In the genomic region with DNA sequence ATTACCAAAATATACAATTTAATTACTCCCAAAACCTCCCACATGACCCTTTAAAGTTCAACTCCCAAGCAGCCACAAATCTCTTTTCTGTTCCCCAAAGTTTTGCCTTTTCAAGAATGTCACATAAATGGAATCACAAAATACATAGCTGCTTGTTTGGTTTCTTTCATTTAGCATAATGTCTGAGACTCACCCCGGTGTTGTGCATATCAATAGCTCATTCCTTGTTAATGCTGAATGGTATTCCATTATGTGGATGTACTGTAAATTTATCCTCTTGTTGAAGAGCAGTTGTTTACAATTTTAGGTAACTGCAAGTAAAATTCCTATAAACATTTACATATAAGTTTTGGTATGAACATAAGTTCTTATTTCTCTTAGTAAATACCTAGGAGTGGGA, we compare ENCODE assay signal across 17 cellular contexts.
A peak's percentile ranks its signal among the peaks of the same experiment; 100 is the strongest.
DNase-seq lines count a peak whose midpoint lies in the region; ATAC-seq, FAIRE-seq and TF ChIP-seq lines count a peak whose summit lies in the region.
"Had no signal": no experiment of that assay in that cellular context is flagged by ENCODE, and none has a peak within 500 bp of the region (broad histone marks: within the 10 kb centered on the region; RNA-seq: fewer than 3 reads in every experiment).

No MANE protein-coding gene starts in this region.

- FAIRE-seq in H54 (lab: Jason Lieb, UNC), result peak; percentile 45
- FAIRE-seq: A549, GM12892, H1 had no signal

- H3K27me3 ChIP-seq in HUES48 (ENCODE audit: control insufficient read depth, insufficient read depth, low read length), result no peaks in the 10 kb centered on the region

- H3K9ac ChIP-seq in HUES48 (ENCODE audit: low read depth, low read length), result no peak overlapping the region

- H3K9me3 ChIP-seq in HUES48 (ENCODE audit: control insufficient read depth, insufficient read depth, low read length), result no peaks in the 10 kb centered on the region
- H3K9me3 ChIP-seq: A549 had no signal

- H3K4me3 ChIP-seq in HUES48 (ENCODE audit: low read depth, low read length), result no peak overlapping the region
- H3K4me3 ChIP-seq: A549 had no signal

- no peak for TF ChIP-seq POLR2A in H54 (IDR thresholded peaks at IDR 0.05; ENCODE audit: low read depth, low read length)

- H3K4me1 ChIP-seq in HUES48 (ENCODE audit: control insufficient read depth, insufficient read depth, low read length), result peaks cover 17% of the 10 kb centered on the region

- no peak for DNase-seq in H54 (ENCODE audit: insufficient read length, low spot score)
- DNase-seq in effector memory CD8-positive, alpha-beta T cell, result no peak
- DNase-seq in activated CD4-positive, alpha-beta T cell treated with anti-CD3 and anti-CD28 coated beads, Interleukin-2, amount 50 U/mL, for 4 hours, result no peak
- DNase-seq: CD8-positive, alpha-beta T cell; COR-L47; DND-41; GDM1; KG1 had no signal

- ATAC-seq in effector memory CD8-positive, alpha-beta T cell (replicated peaks), result no peak
- ATAC-seq in GM21576 (IDR thresholded peaks at IDR 0.05; ENCODE audit: unreplicated experiment) (no peak), GM19397 (IDR thresholded peaks at IDR 0.05; ENCODE audit: unreplicated experiment) (no peak)
- ATAC-seq: A549; CD8-positive, alpha-beta T cell had no signal

- H3K27ac ChIP-seq in HUES48 (ENCODE audit: low read depth, low read length), result peak overlapping the region; percentile 25
- H3K27ac ChIP-seq: A549, HL-60 had no signal

- H3K36me3 ChIP-seq in HUES48 (ENCODE audit: control insufficient read depth, insufficient read depth, low read length), result peaks cover 26% of the 10 kb centered on the region

- H3K9me3 Mint-ChIP-seq in effector memory CD8-positive, alpha-beta T cell, result no peaks in the 10 kb centered on the region
- H3K9me3 Mint-ChIP-seq: CD14-positive monocyte; CD8-positive, alpha-beta T cell; IgD-negative memory B cell had no signal

- peaks cover 16% of the 10 kb centered on the region for H3K36me3 Mint-ChIP-seq in effector memory CD8-positive, alpha-beta T cell (ENCODE audit: insufficient read depth)
- H3K36me3 Mint-ChIP-seq: IgD-negative memory B cell had no signal

- peak overlapping the region; percentile 49 to 62 for H3K27ac Mint-ChIP-seq in effector memory CD8-positive, alpha-beta T cell
- H3K27ac Mint-ChIP-seq: CD8-positive, alpha-beta T cell; IgD-negative memory B cell had no signal

- H3K27me3 Mint-ChIP-seq in effector memory CD8-positive, alpha-beta T cell, result no peaks in the 10 kb centered on the region
- H3K27me3 Mint-ChIP-seq: IgD-negative memory B cell had no signal

- H3K4me1 Mint-ChIP-seq in effector memory CD8-positive, alpha-beta T cell (ENCODE audit: low read depth in 2 of 2), result peaks cover 8 to 45% of the 10 kb centered on the region in 2 donors
- H3K4me1 Mint-ChIP-seq: CD14-positive monocyte had no signal

- no peak overlapping the region for H3K4me3 Mint-ChIP-seq in effector memory CD8-positive, alpha-beta T cell
- H3K4me3 Mint-ChIP-seq: CD14-positive monocyte; CD8-positive, alpha-beta T cell; IgD-negative memory B cell had no signal
